ENCODE assay signal across 1 cellular context in the genomic region with DNA sequence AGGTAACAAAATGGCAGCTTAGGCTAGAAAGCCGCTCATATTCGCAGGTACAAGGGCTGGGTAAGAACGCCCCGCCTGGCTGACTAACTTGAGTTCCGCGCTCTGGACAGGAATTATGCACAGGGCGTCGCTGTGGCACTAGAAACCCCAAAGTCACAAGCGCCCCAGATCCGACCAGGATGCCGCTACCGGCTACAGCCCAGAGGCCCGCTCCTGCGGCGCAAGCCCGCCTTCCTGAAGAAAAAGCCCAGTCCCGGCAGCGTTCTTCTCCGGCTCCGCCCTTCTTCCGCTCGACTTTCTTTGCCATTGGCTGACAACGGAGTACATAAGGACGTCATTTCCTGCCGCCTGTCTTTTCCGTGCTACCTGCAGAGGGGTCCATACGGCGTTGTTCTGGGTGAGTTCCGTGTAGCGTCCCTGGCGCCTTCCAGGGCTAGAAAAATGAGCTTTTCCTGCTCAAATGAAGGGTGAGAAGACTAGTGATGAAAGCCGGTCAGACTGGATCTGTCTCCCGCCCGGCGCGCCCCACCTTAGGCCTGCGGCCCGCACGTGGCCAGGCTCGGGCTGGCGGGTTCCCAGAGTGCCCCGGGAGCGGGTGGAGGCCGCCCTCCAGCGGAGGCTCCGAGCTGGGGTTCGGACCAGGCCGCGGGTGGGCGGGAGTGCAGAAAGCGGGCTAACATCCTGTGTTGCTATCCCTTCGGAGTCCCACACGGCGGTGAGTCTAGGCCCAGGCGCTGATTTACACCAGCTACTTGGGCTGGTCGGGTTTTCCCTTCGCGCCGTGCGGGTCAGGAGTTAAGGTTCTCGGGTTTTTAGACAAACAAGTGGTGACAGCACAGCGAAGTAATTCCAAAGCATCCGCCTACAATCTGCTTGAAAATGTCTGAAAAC.
TF ChIP-seq lines count a peak whose summit lies in the region.

RPSA (plus strand) TSS at position 353 of the 891 bp plus-strand sequence. CDS start 934 bp downstream, outside the sequence.

TF ChIP-seq in HepG2, 621 proteins besides CTCF, POLR2A, EP300 and RAD21 (continued from another document and continues in another):
- 0 out of 2 replicates have a peak, but pooled peaks have one; percentile 16 for TF ChIP-seq ZNF281 (CRISPR knock-in tag; IDR thresholded peaks at IDR 0.05; ENCODE audit: borderline replicate concordance)
- no peak; the same call in 1 of the 2 replicates for TF ChIP-seq MIER2 (CRISPR knock-in tag; IDR thresholded peaks at IDR 0.05)
- no peak for TF ChIP-seq ZNF292 (CRISPR knock-in tag; IDR thresholded peaks at IDR 0.05; ENCODE audit: borderline replicate concordance, low read depth)
- TF ChIP-seq ZNF10 (CRISPR knock-in tag; IDR thresholded peaks at IDR 0.05; ENCODE audit: borderline replicate concordance, low read depth), result no peak
- TF ChIP-seq ZNF326 (CRISPR knock-in tag; IDR thresholded peaks at IDR 0.05; ENCODE audit: borderline replicate concordance), result no peak
- TF ChIP-seq ZNF629 (CRISPR knock-in tag; conservative IDR thresholded peaks at IDR 0.05), result no peak
- TF ChIP-seq KDM5B (CRISPR knock-in tag; IDR thresholded peaks at IDR 0.05; ENCODE audit: borderline replicate concordance), result peak; percentile 98
- peak; percentile 19; the same call in 1 of the 2 replicates for TF ChIP-seq MTA1 (CRISPR knock-in tag; IDR thresholded peaks at IDR 0.05; ENCODE audit: borderline replicate concordance)
- TF ChIP-seq ZNF296 (CRISPR knock-in tag; conservative IDR thresholded peaks at IDR 0.05), result no peak
- TF ChIP-seq, protein P1, sequence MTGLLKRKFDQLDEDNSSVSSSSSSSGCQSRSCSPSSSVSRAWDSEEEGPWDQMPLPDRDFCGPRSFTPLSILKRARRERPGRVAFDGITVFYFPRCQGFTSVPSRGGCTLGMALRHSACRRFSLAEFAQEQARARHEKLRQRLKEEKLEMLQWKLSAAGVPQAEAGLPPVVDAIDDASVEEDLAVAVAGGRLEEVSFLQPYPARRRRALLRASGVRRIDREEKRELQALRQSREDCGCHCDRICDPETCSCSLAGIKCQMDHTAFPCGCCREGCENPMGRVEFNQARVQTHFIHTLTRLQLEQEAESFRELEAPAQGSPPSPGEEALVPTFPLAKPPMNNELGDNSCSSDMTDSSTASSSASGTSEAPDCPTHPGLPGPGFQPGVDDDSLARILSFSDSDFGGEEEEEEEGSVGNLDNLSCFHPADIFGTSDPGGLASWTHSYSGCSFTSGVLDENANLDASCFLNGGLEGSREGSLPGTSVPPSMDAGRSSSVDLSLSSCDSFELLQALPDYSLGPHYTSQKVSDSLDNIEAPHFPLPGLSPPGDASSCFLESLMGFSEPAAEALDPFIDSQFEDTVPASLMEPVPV (CRISPR knock-in tag; IDR thresholded peaks at IDR 0.05), result peak; percentile 83; the same call in 1 of the 2 replicates
- TF ChIP-seq HOXA5 (CRISPR knock-in tag; IDR thresholded peaks at IDR 0.05), result peak; percentile 49; the same call in 1 of the 2 replicates
- no peak for TF ChIP-seq RFX5 (IDR thresholded peaks at IDR 0.05; ENCODE audit: low read depth, low read length)
- TF ChIP-seq NFIC (IDR thresholded peaks at IDR 0.05; ENCODE audit: low read length), result no peak
- TF ChIP-seq THAP8 (CRISPR knock-in tag; IDR thresholded peaks at IDR 0.05; ENCODE audit: borderline replicate concordance), result no peak
- peak; percentile 78; the same call in 1 of the 3 replicates for TF ChIP-seq MXI1 (IDR thresholded peaks at IDR 0.05; ENCODE audit: borderline replicate concordance, low read depth, low read length)
- no peak for TF ChIP-seq ATAD3A (CRISPR knock-in tag; IDR thresholded peaks at IDR 0.05)
- TF ChIP-seq CCAR2 (optimal IDR thresholded peaks at IDR 0.05; ENCODE audit: low read depth, low read length), result no peak
- no peak; the same call in 1 of the 2 replicates for TF ChIP-seq ZNF639 (CRISPR knock-in tag; conservative IDR thresholded peaks at IDR 0.05)
- TF ChIP-seq, protein P2, sequence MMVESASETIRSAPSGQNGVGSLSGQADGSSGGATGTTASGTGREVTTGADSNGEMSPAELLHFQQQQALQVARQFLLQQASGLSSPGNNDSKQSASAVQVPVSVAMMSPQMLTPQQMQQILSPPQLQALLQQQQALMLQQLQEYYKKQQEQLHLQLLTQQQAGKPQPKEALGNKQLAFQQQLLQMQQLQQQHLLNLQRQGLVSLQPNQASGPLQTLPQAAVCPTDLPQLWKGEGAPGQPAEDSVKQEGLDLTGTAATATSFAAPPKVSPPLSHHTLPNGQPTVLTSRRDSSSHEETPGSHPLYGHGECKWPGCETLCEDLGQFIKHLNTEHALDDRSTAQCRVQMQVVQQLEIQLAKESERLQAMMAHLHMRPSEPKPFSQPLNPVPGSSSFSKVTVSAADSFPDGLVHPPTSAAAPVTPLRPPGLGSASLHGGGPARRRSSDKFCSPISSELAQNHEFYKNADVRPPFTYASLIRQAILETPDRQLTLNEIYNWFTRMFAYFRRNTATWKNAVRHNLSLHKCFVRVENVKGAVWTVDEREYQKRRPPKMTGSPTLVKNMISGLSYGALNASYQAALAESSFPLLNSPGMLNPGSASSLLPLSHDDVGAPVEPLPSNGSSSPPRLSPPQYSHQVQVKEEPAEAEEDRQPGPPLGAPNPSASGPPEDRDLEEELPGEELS (CRISPR knock-in tag; IDR thresholded peaks at IDR 0.05), result peak; percentile 35; the same call in 1 of the 2 replicates
- no peak for TF ChIP-seq GMEB2 (CRISPR knock-in tag; IDR thresholded peaks at IDR 0.05; ENCODE audit: low read depth)
- TF ChIP-seq KDM1A (CRISPR knock-in tag; IDR thresholded peaks at IDR 0.05), result no peak
- 0 out of 2 replicates have a peak, but pooled peaks have one; percentile 74 for TF ChIP-seq ZFP36L1 (CRISPR knock-in tag; IDR thresholded peaks at IDR 0.05)
- TF ChIP-seq, protein P3, sequence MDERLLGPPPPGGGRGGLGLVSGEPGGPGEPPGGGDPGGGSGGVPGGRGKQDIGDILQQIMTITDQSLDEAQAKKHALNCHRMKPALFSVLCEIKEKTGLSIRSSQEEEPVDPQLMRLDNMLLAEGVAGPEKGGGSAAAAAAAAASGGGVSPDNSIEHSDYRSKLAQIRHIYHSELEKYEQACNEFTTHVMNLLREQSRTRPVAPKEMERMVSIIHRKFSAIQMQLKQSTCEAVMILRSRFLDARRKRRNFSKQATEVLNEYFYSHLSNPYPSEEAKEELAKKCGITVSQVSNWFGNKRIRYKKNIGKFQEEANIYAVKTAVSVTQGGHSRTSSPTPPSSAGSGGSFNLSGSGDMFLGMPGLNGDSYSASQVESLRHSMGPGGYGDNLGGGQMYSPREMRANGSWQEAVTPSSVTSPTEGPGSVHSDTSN (CRISPR knock-in tag; IDR thresholded peaks at IDR 0.05), result no peak
- TF ChIP-seq SP140L (CRISPR knock-in tag; IDR thresholded peaks at IDR 0.05; ENCODE audit: borderline replicate concordance), result no peak
- no peak for TF ChIP-seq CEBPZ (IDR thresholded peaks at IDR 0.05; ENCODE audit: low read length)
- no peak for TF ChIP-seq ZNF775 (CRISPR knock-in tag; IDR thresholded peaks at IDR 0.05; ENCODE audit: borderline replicate concordance)
- TF ChIP-seq MYNN (CRISPR knock-in tag; IDR thresholded peaks at IDR 0.05; ENCODE audit: low read depth), result peak; percentile 45; the same call in 1 of the 2 replicates
- peak; percentile 77; the same call in 1 of the 2 replicates for TF ChIP-seq TFDP1 (CRISPR knock-in tag; IDR thresholded peaks at IDR 0.05; ENCODE audit: borderline replicate concordance)
- TF ChIP-seq TRIM24 (CRISPR knock-in tag; IDR thresholded peaks at IDR 0.05), result no peak
- TF ChIP-seq ZNF552 (CRISPR knock-in tag; IDR thresholded peaks at IDR 0.05; ENCODE audit: borderline replicate concordance), result peak; percentile 91
- peak; percentile 76; the same call in 1 of the 2 replicates for TF ChIP-seq MED13 (CRISPR knock-in tag; IDR thresholded peaks at IDR 0.05)
- TF ChIP-seq, protein P4, sequence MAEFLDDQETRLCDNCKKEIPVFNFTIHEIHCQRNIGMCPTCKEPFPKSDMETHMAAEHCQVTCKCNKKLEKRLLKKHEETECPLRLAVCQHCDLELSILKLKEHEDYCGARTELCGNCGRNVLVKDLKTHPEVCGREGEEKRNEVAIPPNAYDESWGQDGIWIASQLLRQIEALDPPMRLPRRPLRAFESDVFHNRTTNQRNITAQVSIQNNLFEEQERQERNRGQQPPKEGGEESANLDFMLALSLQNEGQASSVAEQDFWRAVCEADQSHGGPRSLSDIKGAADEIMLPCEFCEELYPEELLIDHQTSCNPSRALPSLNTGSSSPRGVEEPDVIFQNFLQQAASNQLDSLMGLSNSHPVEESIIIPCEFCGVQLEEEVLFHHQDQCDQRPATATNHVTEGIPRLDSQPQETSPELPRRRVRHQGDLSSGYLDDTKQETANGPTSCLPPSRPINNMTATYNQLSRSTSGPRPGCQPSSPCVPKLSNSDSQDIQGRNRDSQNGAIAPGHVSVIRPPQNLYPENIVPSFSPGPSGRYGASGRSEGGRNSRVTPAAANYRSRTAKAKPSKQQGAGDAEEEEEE (CRISPR knock-in tag; IDR thresholded peaks at IDR 0.05; ENCODE audit: borderline replicate concordance), result no peak
- no peak for TF ChIP-seq XBP1 (CRISPR knock-in tag; IDR thresholded peaks at IDR 0.05)
- peak; percentile 90 for TF ChIP-seq TAF15 (IDR thresholded peaks at IDR 0.05; ENCODE audit: low read depth, low read length, poor library complexity, severe bottlenecking)
- TF ChIP-seq FOXA1 (IDR thresholded peaks at IDR 0.05), result no peak
- 0 out of 2 replicates have a peak, but pooled peaks have one; percentile 5 for TF ChIP-seq FOXA1 (CRISPR knock-in tag; IDR thresholded peaks at IDR 0.05)
- peak; percentile 89 for TF ChIP-seq THAP11 (CRISPR knock-in tag; IDR thresholded peaks at IDR 0.05)
